ENCODE assay signal across 1 cellular context in genomic region chr2:25913696-25913973, GRCh38.
TF ChIP-seq lines count a peak whose summit lies in the region.

No MANE protein-coding gene starts in this region.

TF ChIP-seq in HepG2, 621 proteins besides CTCF, POLR2A, EP300 and RAD21:
- peak; percentile 55 for TF ChIP-seq ZNF121 (CRISPR knock-in tag; IDR thresholded peaks at IDR 0.05)
